20 cellular contexts compared by ENCODE assay signal in the genomic region with DNA sequence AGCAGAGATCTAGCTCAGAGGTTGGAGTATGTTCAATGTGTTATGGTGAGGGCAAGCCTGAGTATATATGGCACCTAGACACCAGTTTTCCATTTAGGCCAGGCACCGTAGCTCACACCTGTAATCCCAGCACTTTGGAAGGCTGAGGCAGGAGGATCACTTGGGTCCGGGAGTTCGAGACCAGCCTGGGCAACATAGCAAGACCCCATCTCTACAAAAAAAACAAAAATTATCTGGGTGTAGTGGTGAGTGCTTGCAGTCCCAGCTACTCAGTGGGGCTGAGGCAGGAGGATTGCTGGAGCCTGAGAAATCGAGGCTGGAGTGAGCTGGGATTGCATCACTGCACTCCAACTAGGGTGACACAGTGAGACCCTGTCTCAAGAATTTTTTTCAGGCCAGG. TPM values are rescaled to one million over a fixed set of nuclear protein-coding genes. Genes with fewer than 3 reads are reported as not detected.
"Had no signal": no experiment of that assay in that cellular context is flagged by ENCODE, and none has a peak within 500 bp of the region (broad histone marks: within the 10 kb centered on the region; RNA-seq: fewer than 3 reads in every experiment).

No MANE protein-coding gene starts in this region.

RNA-seq across cellular contexts. Expression of a gene that starts 43.1 kb away (rescaled TPM):
- total RNA-seq: astrocyte, bronchial epithelial cell, cardiac septum, cerebellum, chondrocyte had no signal

RNA-seq across cellular contexts. Expression of a gene that starts 44.6 kb away (rescaled TPM):
- total RNA-seq: activated naive CD4-positive, alpha-beta T cell treated with anti-CD3 and anti-CD28 coated beads for 36 hours; activated naive CD4-positive, alpha-beta T cell treated with anti-CD3 and anti-CD28 coated beads, Interleukin-2, amount 50 U/mL, for 72 hours; activated naive CD8-positive, alpha-beta T cell treated with anti-CD3 and anti-CD28 coated beads for 36 hours; activated naive CD8-positive, alpha-beta T cell treated with anti-CD3 and anti-CD28 coated beads, Interleukin-2, amount 10 ng/mL, durations not matched to agents 7 days and 5 days; activated T-cell treated with anti-CD3 and anti-CD28 coated beads, Interleukin-2, amount 50 U/mL, for 4 hours; activated T-cell treated with anti-CD3 and anti-CD28 coated beads, Interleukin-2, amount 50 U/mL, for 72 hours; activated T-helper 1 cell treated with anti-CD3 and anti-CD28 coated beads, Interleukin-12 subunit alpha, Interleukin-12 subunit beta, Interleukin-2, Interleukin-4 antibody, amounts not matched to agents 30 ng/mL and 10 ng/mL and 1 ng/mL, durations not matched to agents 14 hours and 24 hours and 36 hours; activated T-helper 17 cell treated with anti-CD3 and anti-CD28 coated beads, Interleukin-2, amount 50 U/mL, for 72 hours; activated T-helper 2 cell treated with anti-CD3 and anti-CD28 coated beads, Interferon-gamma antibody, Interleukin-2, Interleukin-4, amounts not matched to agents 10 μg/mL and 5 μg/mL and 100 μg/mL, durations not matched to agents 14 hours and 24 hours and 36 hours; adrenal gland; aorta; ascending aorta; astrocyte; body of pancreas; breast epithelium; bronchial epithelial cell; cardiac muscle cell; cardiac septum; cerebellum; chondrocyte had no signal
- polyA plus RNA-seq: aorta had no signal
